In the genomic region with DNA sequence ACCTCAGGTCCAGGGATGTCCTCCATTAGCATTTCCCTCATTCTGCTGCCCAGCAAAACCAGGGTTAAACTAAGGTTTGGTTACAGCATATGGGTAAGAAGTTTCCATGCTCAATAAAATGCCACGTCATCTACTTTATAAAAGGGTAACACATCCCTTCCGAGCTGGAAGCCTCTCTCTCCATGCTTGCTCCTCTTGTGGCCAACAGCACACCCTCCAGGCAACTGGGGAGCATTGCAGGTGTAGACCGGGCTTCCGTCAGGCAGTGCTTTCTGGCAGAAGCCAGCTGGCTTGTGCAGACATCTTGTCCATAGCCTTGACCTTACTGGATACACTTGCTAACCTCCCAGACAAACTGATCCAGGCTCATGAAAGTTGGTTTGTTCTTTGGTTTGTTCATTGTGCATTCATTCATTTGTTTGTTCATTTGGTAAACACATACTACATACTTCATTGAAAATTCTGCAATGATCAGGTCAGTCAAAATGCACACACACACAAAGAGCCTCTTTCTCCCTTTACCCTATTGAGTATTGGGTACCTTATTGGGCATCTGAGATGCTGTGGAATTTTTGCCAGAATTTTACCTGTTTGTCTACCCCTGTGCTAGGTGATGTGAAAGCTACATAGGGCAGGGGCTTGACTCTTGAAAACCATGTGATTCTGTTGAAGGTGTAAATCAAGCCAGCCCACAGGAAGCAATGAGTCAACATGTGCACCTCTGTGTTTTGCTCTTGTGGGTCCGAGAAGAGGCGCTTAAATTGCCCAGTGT, we compare ENCODE assay signal across 8 cellular contexts.
DNase-seq lines count a peak whose midpoint lies in the region; ATAC-seq and TF ChIP-seq lines count a peak whose summit lies in the region.

No MANE protein-coding gene starts in this region.

- H3K4me3 ChIP-seq in parathyroid adenoma (ENCODE audit: low read depth, low read length): no peak overlapping the region

- H3K9ac ChIP-seq in parathyroid adenoma: no peak overlapping the region

- no peaks in the 10 kb centered on the region for H3K79me2 ChIP-seq in parathyroid adenoma

- H3K27ac ChIP-seq in parathyroid adenoma: no peak overlapping the region

- H3K27me3 ChIP-seq in parathyroid adenoma (ENCODE audit: control insufficient read depth, insufficient read depth, low read length): no peaks in the 10 kb centered on the region

- in situ Hi-C loops in G401 (cut with HindIII; ENCODE audit: low sequenced_read_pairs): no loop called here

- TF ChIP-seq CTCF in parathyroid adenoma (IDR thresholded peaks at IDR 0.05): peak; percentile 55

- no peaks in the 10 kb centered on the region for H3K9me3 ChIP-seq in parathyroid adenoma (ENCODE audit: control insufficient read depth, low read length)

- no peak overlapping the region for H2AFZ ChIP-seq in parathyroid adenoma

- H3K4me1 ChIP-seq in parathyroid adenoma: no peaks in the 10 kb centered on the region

- no peak overlapping the region for H3K4me2 ChIP-seq in parathyroid adenoma (ENCODE audit: low read length)

- ATAC-seq in SK-N-SH treated with all-trans-retinoic acid at 6 μM for 48 hours: peak; percentile 78
- no peak for ATAC-seq in HG02763 (IDR thresholded peaks at IDR 0.05; ENCODE audit: unreplicated experiment)
- ATAC-seq in GM19035 (IDR thresholded peaks at IDR 0.05; ENCODE audit: unreplicated experiment): no peak

- H3K36me3 ChIP-seq in parathyroid adenoma (ENCODE audit: control insufficient read depth, insufficient read depth, low read length): no peaks in the 10 kb centered on the region

- peak; percentile 28 for DNase-seq in 8988T
- peak; percentile 49 for DNase-seq in G401 (ENCODE audit: low spot score)
- DNase-seq in NCI-H1092 treated with DMSO at 0.1 percent for 48 hours (lab: John Stamatoyannopoulos, UW): peak; percentile 81
- DNase-seq in fibroblast of the conjunctiva (ENCODE audit: low read depth): peak; percentile 43

TF ChIP-seq in SK-N-SH treated with all-trans-retinoic acid at 6 μM for 48 hours, 23 proteins besides CTCF, POLR2A, EP300 and RAD21:
- TF ChIP-seq ZNF565 (CRISPR knock-in tag; conservative IDR thresholded peaks at IDR 0.05; ENCODE audit: low read depth) (no peak), PPARA (CRISPR knock-in tag; IDR thresholded peaks at IDR 0.05; ENCODE audit: borderline replicate concordance) (no peak), ESRRG (CRISPR knock-in tag; IDR thresholded peaks at IDR 0.05) (no peak), RARB (CRISPR knock-in tag; IDR thresholded peaks at IDR 0.05) (no peak), ZC3H10 (CRISPR knock-in tag; IDR thresholded peaks at IDR 0.05) (no peak)

Comparison
In these comparisons a context has a peak if more than half of its experiments do, and no peak if none do; other contexts are left out.
1. DNase-seq: peak in every context shown above with its lines; median percentile 81 in NCI-H1092 treated with DMSO at 0.1 percent for 48 hours; 49 in G401; 43 in fibroblast of the conjunctiva; 28 in 8988T.